8 cellular contexts compared by ENCODE assay signal in genomic region chr6:4135665-4136353, GRCh38.
DNase-seq lines count a peak whose midpoint lies in the region; ATAC-seq and TF ChIP-seq lines count a peak whose summit lies in the region.

No MANE protein-coding gene starts in this region.

- H3K27ac ChIP-seq in caudate nucleus (ENCODE audit: low read depth, low read length): peak overlapping the region; percentile 85

- TF ChIP-seq POLR2A in GM18951 (IDR thresholded peaks at IDR 0.05; ENCODE audit: extremely low read depth, insufficient read depth, insufficient read length): peak; percentile 55

- peak; percentile 98 for DNase-seq in AG08395 (ENCODE audit: low spot score)
- DNase-seq in NCI-H226: peak; percentile 93
- peak; percentile 93 to 96 (median 95) for DNase-seq in activated CD4-positive, CD25-positive, alpha-beta regulatory T cell (lab: John Stamatoyannopoulos, UW)
- peak; percentile 83 to 100 (median 97) for DNase-seq in caudate nucleus (lab: John Stamatoyannopoulos, UW)
- DNase-seq in inferior parietal cortex (ENCODE audit: extremely low spot score): peak; percentile 83
- DNase-seq in smooth muscle cell of the brain vasculature (ENCODE audit: low read depth, low spot score): peak; percentile 84

- in situ Hi-C loops in GM18951 (cut with MboI; ENCODE audit: low sequenced_read_pairs, unreplicated experiment): no loop called here

- peak; percentile 56 for ATAC-seq in HG03159 (IDR thresholded peaks at IDR 0.05; ENCODE audit: unreplicated experiment)

Comparison
In these comparisons a context has a peak if more than half of its experiments do, and no peak if none do; other contexts are left out.
1. Peak in every context shown above with its lines: DNase-seq, ATAC-seq and H3K27ac ChIP-seq.